Comparison of ENCODE assay signal across 1 cellular context in genomic region chr2:196463706-196464105, GRCh38.
TF ChIP-seq lines count a peak whose summit lies in the region.

No MANE protein-coding gene starts in this region.

TF ChIP-seq in H1, 55 proteins besides CTCF, POLR2A, EP300 and RAD21:
- TF ChIP-seq EZH2 (IDR thresholded peaks at IDR 0.05; ENCODE audit: low read depth, low read length, severe bottlenecking) (no peak), CREB1 (IDR thresholded peaks at IDR 0.05) (no peak), SUZ12 (IDR thresholded peaks at IDR 0.05; ENCODE audit: low read length) (no peak), KDM1A (IDR thresholded peaks at IDR 0.05; ENCODE audit: borderline replicate concordance, low read length) (no peak), TBP (IDR thresholded peaks at IDR 0.05; ENCODE audit: low read depth, low read length) (no peak), MAFK (IDR thresholded peaks at IDR 0.05; ENCODE audit: low read depth, low read length) (no peak), GABPA (IDR thresholded peaks at IDR 0.05; ENCODE audit: borderline replicate concordance, insufficient read depth, low read length) (no peak), KDM5A (IDR thresholded peaks at IDR 0.05; ENCODE audit: low read length) (no peak), SIX5 (IDR thresholded peaks at IDR 0.05; ENCODE audit: low read depth, low read length) (no peak)
